Comparison of ENCODE assay signal across 8 cellular contexts in genomic region chr3:98763076-98763475, GRCh38. TPM values are rescaled to one million over a fixed set of nuclear protein-coding genes. Genes with fewer than 3 reads are reported as not detected.
DNase-seq lines count a peak whose midpoint lies in the region; ATAC-seq, FAIRE-seq and TF ChIP-seq lines count a peak whose summit lies in the region.

Gene ST3GAL6 (plus strand): TSS chr3:98763340. CDS start chr3:98768441, 5,101 bp downstream.

- no peaks in the 10 kb centered on the region for H3K27me3 Mint-ChIP-seq in progenitor cell of endocrine pancreas

- TF ChIP-seq CTCF in MM.1S (IDR thresholded peaks at IDR 0.05; ENCODE audit: low read length), result no peak
- no peak for TF ChIP-seq CTCF in progenitor cell of endocrine pancreas (IDR thresholded peaks at IDR 0.05; ENCODE audit: unreplicated experiment)

- TF ChIP-seq POLR2A in GM12892 (IDR thresholded peaks at IDR 0.05; ENCODE audit: low read depth, low read length), result peak; percentile 69
- no peak for TF ChIP-seq POLR2A in erythroblast (IDR thresholded peaks at IDR 0.05; ENCODE audit: low read length)

- H3K27ac Mint-ChIP-seq in progenitor cell of endocrine pancreas, result peak within 1 kb of the TSS; percentile 12

- DNase-seq in GM12892 (ENCODE audit: insufficient read length) (no peak), MM.1S (no peak), erythroblast (lab: John Stamatoyannopoulos, UW) (peak; percentile 36 to 40), progenitor cell of endocrine pancreas (ENCODE audit: low spot score, unreplicated experiment) (no peak), mesenteric fat pad (ENCODE audit: low spot score) (no peak), DMS153 treated with DMSO at 0.1 percent for 48 hours (lab: John Stamatoyannopoulos, UW; ENCODE audit: unreplicated experiment) (no peak)

- no peak within 1 kb of the TSS for H3K4me3 Mint-ChIP-seq in progenitor cell of endocrine pancreas (ENCODE audit: low read depth)

- H3K4me1 Mint-ChIP-seq in progenitor cell of endocrine pancreas (ENCODE audit: low read depth), result peaks cover 53% of the 10 kb centered on the region

- H3K36me3 ChIP-seq in MM.1S (replicated peaks; ENCODE audit: insufficient read depth, low read length), result peaks cover 3% of the 10 kb centered on the region; the same call in 1 of the 2 replicates

- peaks cover 79% of the 10 kb centered on the region for H3F3A ChIP-seq in MM.1S (ENCODE audit: insufficient read depth, low read length)

- peak; percentile 93 for FAIRE-seq in GM12892 (lab: Jason Lieb, UNC)

- H3K27ac ChIP-seq in MM.1S (ENCODE audit: low read length), result peak within 1 kb of the TSS; percentile 89

- H3K9me3 ChIP-seq in MM.1S (replicated peaks; ENCODE audit: insufficient read depth, low read length), result no peaks in the 10 kb centered on the region

- H3K79me2 ChIP-seq in MM.1S (ENCODE audit: low read length), result peaks cover 96% of the 10 kb centered on the region

- no peaks in the 10 kb centered on the region for H3K9me3 Mint-ChIP-seq in progenitor cell of endocrine pancreas (ENCODE audit: low read depth)

- H3K9ac ChIP-seq in MM.1S (ENCODE audit: low read length), result peak within 1 kb of the TSS; percentile 56

- H4K20me1 ChIP-seq in MM.1S (ENCODE audit: insufficient read depth, low read length), result no peaks in the 10 kb centered on the region

- no peaks in the 10 kb centered on the region for H3K27me3 ChIP-seq in MM.1S (replicated peaks; ENCODE audit: insufficient read depth, low read length)

- H3K4me1 ChIP-seq in MM.1S (ENCODE audit: low read length), result peaks cover 97% of the 10 kb centered on the region

- ATAC-seq in HG03025 (IDR thresholded peaks at IDR 0.05; ENCODE audit: low FRiP score, unreplicated experiment) (no peak), HG03280 (IDR thresholded peaks at IDR 0.05; ENCODE audit: unreplicated experiment) (no peak)

- H3K36me3 Mint-ChIP-seq in progenitor cell of endocrine pancreas (ENCODE audit: insufficient read depth), result peaks cover 5% of the 10 kb centered on the region

- H3K4me2 ChIP-seq in MM.1S (ENCODE audit: low read depth, low read length), result peak within 1 kb of the TSS; percentile 81

- H3K4me3 ChIP-seq in MM.1S (ENCODE audit: low read length), result peak within 1 kb of the TSS; percentile 22

- no peak within 1 kb of the TSS for H2AFZ ChIP-seq in MM.1S (ENCODE audit: low read length)

- H3K9me2 ChIP-seq in MM.1S (replicated peaks; ENCODE audit: insufficient read depth, low read length), result no peaks in the 10 kb centered on the region

RNA-seq across cellular contexts. Expression of gene ST3GAL6, which starts in this region (rescaled TPM):
- 39.3 TPM for polyA plus RNA-seq in GM12892 (2012; ENCODE audit: missing spikeins)
- total RNA-seq in progenitor cell of endocrine pancreas (46.8 and 49.2 TPM in 2 replicates), mesenteric fat pad (9.4 TPM)

Comparison
In these comparisons a context has a peak if more than half of its experiments do, and no peak if none do; other contexts are left out.
1. DNase-seq: peak in erythroblast (2 of 2); none in GM12892 (single experiment), MM.1S (single experiment), progenitor cell of endocrine pancreas (single experiment), mesenteric fat pad (single experiment) and DMS153 treated with DMSO at 0.1 percent for 48 hours (single experiment).